In the genomic region with DNA sequence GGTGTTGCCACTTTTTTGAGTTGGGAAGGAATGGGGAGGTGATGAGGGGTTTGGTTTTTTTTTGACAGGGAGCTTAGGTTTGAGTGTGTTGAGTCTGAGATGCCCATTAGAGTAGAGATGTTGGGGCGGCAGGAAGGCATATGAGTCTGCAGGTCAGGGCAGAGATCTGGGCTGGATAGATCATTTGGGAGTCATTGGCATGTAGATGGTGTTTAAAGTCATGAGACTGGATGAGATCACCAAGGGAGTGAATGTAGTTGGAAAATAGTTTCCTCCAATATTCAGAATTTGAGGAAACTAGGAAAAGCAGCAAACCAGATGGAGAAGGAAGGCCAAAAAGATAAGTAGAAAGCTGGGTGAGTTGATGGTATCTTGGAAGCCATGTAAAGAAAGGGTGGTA, we compare ENCODE assay signal across 1 cellular context.
TF ChIP-seq lines count a peak whose summit lies in the region.

No MANE protein-coding gene starts in this region.

TF ChIP-seq in K562, 482 proteins besides CTCF, POLR2A, EP300 and RAD21:
- TF ChIP-seq HOXB6 (CRISPR knock-in tag; IDR thresholded peaks at IDR 0.05; ENCODE audit: borderline replicate concordance): no peak
- peak in 1 of 2 experiments; percentile 39; a peak in 1 of 4 replicates for TF ChIP-seq ZNF639 (CRISPR knock-in tag; conservative IDR thresholded peaks at IDR 0.05 in 1 of 2, IDR thresholded peaks at IDR 0.05 in 1 of 2)
